10 cellular contexts compared by ENCODE assay signal in the genomic region with DNA sequence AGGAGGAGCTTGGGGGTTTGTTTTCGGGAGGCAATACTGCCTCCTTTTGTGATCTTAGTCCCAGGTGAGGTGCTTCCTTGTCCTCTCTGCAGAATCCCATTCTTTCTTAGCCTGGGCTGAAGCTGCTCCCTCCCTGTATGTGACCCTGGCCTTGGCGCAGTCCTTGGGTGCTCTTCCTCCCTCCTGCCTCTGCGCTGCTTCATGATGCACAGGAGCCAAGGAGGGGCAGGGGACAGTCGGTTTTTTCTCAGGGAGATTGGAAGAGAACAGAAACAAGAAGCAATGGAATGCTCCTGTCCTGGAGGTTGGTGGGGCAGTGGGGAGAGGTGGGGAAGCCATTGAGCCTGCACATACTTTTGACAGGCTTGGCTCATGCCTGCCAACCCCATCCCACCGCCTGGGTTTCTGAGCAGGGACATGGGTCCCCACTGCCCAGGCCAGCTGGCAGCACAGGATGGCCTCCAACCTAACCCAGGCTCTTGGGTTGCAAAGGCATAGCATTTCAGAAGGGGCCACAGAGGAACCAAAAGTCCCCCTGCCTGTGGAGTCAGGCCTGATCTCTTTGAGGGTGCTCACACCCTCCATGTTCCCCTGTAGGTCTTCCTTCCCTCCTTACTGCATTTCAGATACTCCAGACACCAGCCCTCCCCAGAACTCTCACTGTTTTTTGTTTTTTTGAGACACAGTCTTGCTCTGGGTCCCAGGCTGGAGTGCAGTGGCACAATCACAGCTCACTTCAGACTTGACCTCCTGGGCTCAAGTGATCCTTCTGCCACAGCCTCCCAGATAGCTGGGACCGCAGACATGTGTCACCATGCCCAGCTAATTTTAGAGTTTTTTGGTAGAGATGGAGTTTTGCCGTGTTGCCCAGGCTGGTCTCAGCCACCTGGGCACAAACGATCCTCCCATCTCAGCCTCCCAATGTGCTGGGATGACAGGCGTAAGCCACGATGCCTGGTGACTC. TPM values are rescaled to one million over a fixed set of nuclear protein-coding genes. Genes with fewer than 3 reads are reported as not detected.
A peak's percentile ranks its signal among the peaks of the same experiment; 100 is the strongest.
DNase-seq lines count a peak whose midpoint lies in the region; ATAC-seq and TF ChIP-seq lines count a peak whose summit lies in the region.
"Had no signal": no experiment of that assay in that cellular context is flagged by ENCODE, and none has a peak within 500 bp of the region (broad histone marks: within the 10 kb centered on the region; RNA-seq: fewer than 3 reads in every experiment).

No MANE protein-coding gene starts in this region.

- TF ChIP-seq POLR2A in adrenal gland (IDR thresholded peaks at IDR 0.05): peak in 1 of 2 donors; percentile 51
- TF ChIP-seq POLR2A in suprapubic skin (IDR thresholded peaks at IDR 0.05): no peak

- peaks cover 29% of the 10 kb centered on the region for H3F3A ChIP-seq in SK-N-SH (replicated peaks; ENCODE audit: insufficient read depth)

- TF ChIP-seq CTCF in SK-N-SH (IDR thresholded peaks at IDR 0.05) (no peak), adrenal gland (IDR thresholded peaks at IDR 0.05) (no peak), lower lobe of right lung (IDR thresholded peaks at IDR 0.05) (no peak), suprapubic skin (IDR thresholded peaks at IDR 0.05) (no peak), glutamatergic neuron (IDR thresholded peaks at IDR 0.05; ENCODE audit: partially characterized antibody, unreplicated experiment) (no peak)

- H3K4me1 Mint-ChIP-seq in glutamatergic neuron (ENCODE audit: low read depth, unreplicated experiment): peaks cover 4% of the 10 kb centered on the region

- no peaks in the 10 kb centered on the region for H3K36me3 Mint-ChIP-seq in glutamatergic neuron (ENCODE audit: unreplicated experiment)

- no peak overlapping the region for H3K27ac Mint-ChIP-seq in glutamatergic neuron (ENCODE audit: unreplicated experiment)

- H3K4me3 ChIP-seq in SK-N-SH (ENCODE audit: low read depth in 2 of 2, low read length in 1 of 2): no peak overlapping the region
- peak overlapping the region in 1 of 4 donors; percentile 5 for H3K4me3 ChIP-seq in adrenal gland
- H3K4me3 ChIP-seq in lower lobe of right lung: no peak overlapping the region
- H3K4me3 ChIP-seq in suprapubic skin: no peak overlapping the region

- peaks cover 5% of the 10 kb centered on the region for H3K27me3 Mint-ChIP-seq in glutamatergic neuron (ENCODE audit: unreplicated experiment)

- intact Hi-C loops in adrenal gland (cut with DNase I): no loop called here
- intact Hi-C loops in lower lobe of right lung (cut with DNase I): no loop called here

- H4K20me1 ChIP-seq in SK-N-SH (ENCODE audit: insufficient read depth): no peaks in the 10 kb centered on the region

- peak overlapping the region in 1 of 2 experiments; percentile 99; a peak in 2 of 4 replicates for H3K27ac ChIP-seq in SK-N-SH (ENCODE audit: low read depth in 2 of 2, low read length in 1 of 2)
- H3K27ac ChIP-seq in adrenal gland: peak overlapping the region; percentile 91 to 99 (median 99)
- H3K27ac ChIP-seq in lower lobe of right lung: peak overlapping the region; percentile 87
- H3K27ac ChIP-seq in suprapubic skin: peak overlapping the region; percentile 96

- no peak for TF ChIP-seq RAD21 in SK-N-SH (IDR thresholded peaks at IDR 0.05; ENCODE audit: low read length)

- peak overlapping the region; percentile 34; the same call in 1 of the 2 replicates for H3K4me2 ChIP-seq in SK-N-SH

- no peaks in the 10 kb centered on the region for H3K36me3 ChIP-seq in SK-N-SH (replicated peaks in 1 of 2; ENCODE audit: control insufficient read depth in 1 of 2, insufficient read depth in 2 of 2, low read length in 1 of 2)
- no peaks in the 10 kb centered on the region for H3K36me3 ChIP-seq in adrenal gland (replicated peaks in 1 of 2)
- H3K36me3 ChIP-seq in lower lobe of right lung: no peaks in the 10 kb centered on the region
- H3K36me3 ChIP-seq in suprapubic skin: no peaks in the 10 kb centered on the region

- ATAC-seq in SK-N-SH treated with all-trans-retinoic acid at 6 μM for 48 hours (no peak), lower lobe of right lung (no peak), HG02623 (IDR thresholded peaks at IDR 0.05; ENCODE audit: unreplicated experiment) (no peak)

- H3K9me3 ChIP-seq in SK-N-SH: no peaks in the 10 kb centered on the region
- H3K9me3 ChIP-seq in adrenal gland (replicated peaks in 1 of 3): no peaks in the 10 kb centered on the region
- no peaks in the 10 kb centered on the region for H3K9me3 ChIP-seq in lower lobe of right lung
- no peaks in the 10 kb centered on the region for H3K9me3 ChIP-seq in suprapubic skin

- H3K9me3 Mint-ChIP-seq in glutamatergic neuron (ENCODE audit: unreplicated experiment): peaks cover 4% of the 10 kb centered on the region
- H3K9me3 Mint-ChIP-seq: neural crest cell had no signal

- WGBS in SK-N-SH (ENCODE audit: low lambda C conversion rate): 84% methylated on average over 10 of the region's 10 CpGs
- WGBS in adrenal gland, 4 donors: 60 to 73% (median 69%) methylated on average over 9 to 10 of the region's 10 CpGs
- WGBS in suprapubic skin: 83% methylated on average over 10 of the region's 10 CpGs

- no peaks in the 10 kb centered on the region for H3K27me3 ChIP-seq in SK-N-SH (ENCODE audit: insufficient read depth)
- no peaks in the 10 kb centered on the region for H3K27me3 ChIP-seq in adrenal gland
- no peaks in the 10 kb centered on the region for H3K27me3 ChIP-seq in lower lobe of right lung (ENCODE audit: low read depth)
- H3K27me3 ChIP-seq in suprapubic skin: no peaks in the 10 kb centered on the region

- no peak for TF ChIP-seq EP300 in SK-N-SH (IDR thresholded peaks at IDR 0.05; ENCODE audit: borderline replicate concordance in 1 of 2, low read depth in 1 of 2, low read length in 1 of 2)
- no peak for TF ChIP-seq EP300 in suprapubic skin (IDR thresholded peaks at IDR 0.05)

- H3K4me1 ChIP-seq in SK-N-SH (ENCODE audit: control insufficient read depth in 1 of 2, insufficient read depth in 2 of 2, low read depth in 1 of 2, low read length in 1 of 2): peaks cover 11 to 48% of the 10 kb centered on the region in 2 experiments; a peak in 3 of 4 replicates
- peaks cover 66 to 79% of the 10 kb centered on the region in 2 donors for H3K4me1 ChIP-seq in adrenal gland (replicated peaks in 1 of 2)
- peaks cover 82% of the 10 kb centered on the region for H3K4me1 ChIP-seq in lower lobe of right lung
- peaks cover 81% of the 10 kb centered on the region for H3K4me1 ChIP-seq in suprapubic skin

- CTCF ChIA-PET in SK-N-SH (lab: Yijun Ruan, JAX): interaction anchor here (1.2 to 3.4 kb wide), 2 partner anchors 16 to 58 kb away, joined by 3 to 10 read pairs; partner anchors contain the start of gene IL6R

- DNase-seq in SK-N-SH (no peak), adrenal gland (peak in 5 of 7 donors; percentile 42 to 70 (median 61)), lower lobe of right lung (peak; percentile 44), suprapubic skin (ENCODE audit: low spot score in 2 of 2) (no peak), glutamatergic neuron (no peak), NCI-H187 treated with DMSO at 0.1 percent for 48 hours (lab: John Stamatoyannopoulos, UW) (no peak)
- DNase-seq: NCI-H1048 had no signal

- H3K4me3 Mint-ChIP-seq in glutamatergic neuron (ENCODE audit: unreplicated experiment): no peak overlapping the region
- H3K4me3 Mint-ChIP-seq: neural crest cell had no signal

- no peaks in the 10 kb centered on the region; the same call in 1 of the 2 replicates for H3K79me2 ChIP-seq in SK-N-SH (ENCODE audit: insufficient read depth)

- H2AFZ ChIP-seq in SK-N-SH (ENCODE audit: low read depth): no peak overlapping the region; the same call in 1 of the 2 replicates

- peak overlapping the region; percentile 27; the same call in 1 of the 2 replicates for H3K9ac ChIP-seq in SK-N-SH

- no peaks in the 10 kb centered on the region for H3K9me2 ChIP-seq in SK-N-SH

- POLR2A ChIA-PET in SK-N-SH (lab: Yijun Ruan, JAX): no interaction called here

TF ChIP-seq in SK-N-SH, 30 proteins besides CTCF, POLR2A, EP300 and RAD21 (continues in another document):
- TF ChIP-seq, protein P1, sequence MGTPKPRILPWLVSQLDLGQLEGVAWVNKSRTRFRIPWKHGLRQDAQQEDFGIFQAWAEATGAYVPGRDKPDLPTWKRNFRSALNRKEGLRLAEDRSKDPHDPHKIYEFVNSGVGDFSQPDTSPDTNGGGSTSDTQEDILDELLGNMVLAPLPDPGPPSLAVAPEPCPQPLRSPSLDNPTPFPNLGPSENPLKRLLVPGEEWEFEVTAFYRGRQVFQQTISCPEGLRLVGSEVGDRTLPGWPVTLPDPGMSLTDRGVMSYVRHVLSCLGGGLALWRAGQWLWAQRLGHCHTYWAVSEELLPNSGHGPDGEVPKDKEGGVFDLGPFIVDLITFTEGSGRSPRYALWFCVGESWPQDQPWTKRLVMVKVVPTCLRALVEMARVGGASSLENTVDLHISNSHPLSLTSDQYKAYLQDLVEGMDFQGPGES (IDR thresholded peaks at IDR 0.05; ENCODE audit: low read depth, low read length): no peak
- no peak for TF ChIP-seq SMC3 (IDR thresholded peaks at IDR 0.05; ENCODE audit: low read depth, low read length)
- no peak for TF ChIP-seq YY1 (IDR thresholded peaks at IDR 0.05; ENCODE audit: low read depth)
- no peak for TF ChIP-seq EZH2phosphoT487 (IDR thresholded peaks at IDR 0.05; ENCODE audit: borderline replicate concordance, low read depth)

TF ChIP-seq in SK-N-SH treated with all-trans-retinoic acid at 6 μM for 48 hours, 23 proteins besides CTCF, POLR2A, EP300 and RAD21 (continues in another document):
- TF ChIP-seq SNAI2 (CRISPR knock-in tag; IDR thresholded peaks at IDR 0.05) (no peak), RARB (CRISPR knock-in tag; IDR thresholded peaks at IDR 0.05) (no peak), ZNF70 (CRISPR knock-in tag; IDR thresholded peaks at IDR 0.05) (no peak), GLIS3 (CRISPR knock-in tag; IDR thresholded peaks at IDR 0.05) (no peak), BACH2 (CRISPR knock-in tag; IDR thresholded peaks at IDR 0.05; ENCODE audit: borderline replicate concordance) (no peak), TCF4 (CRISPR knock-in tag; IDR thresholded peaks at IDR 0.05; ENCODE audit: borderline replicate concordance) (no peak), OSR1 (CRISPR knock-in tag; IDR thresholded peaks at IDR 0.05) (no peak)

RNA-seq across cellular contexts. Expression of gene IL6R, which starts 16.1 kb away (rescaled TPM):
- 1.4 and 2.8 TPM in 2 replicates for polyA plus RNA-seq in SK-N-SH (2012; rRNA removed)
- 0.97 and 1.5 TPM in 2 replicates for polyA plus RNA-seq in SK-N-SH (2012; cell fraction: cytosol; rRNA removed)
- polyA plus RNA-seq in SK-N-SH (2012; cell fraction: nucleus; rRNA removed): 1.8 and 3.7 TPM in 2 replicates
- 10 to 100 TPM; 10.8 to 43.0 (median 25.1) TPM for total RNA-seq in adrenal gland
- 1 to 10 TPM; 4.4 to 5.4 (median 5.3) TPM for polyA plus RNA-seq in adrenal gland
- 48.5 TPM for total RNA-seq in lower lobe of right lung
- total RNA-seq in suprapubic skin: 10 to 100 TPM; 16.1 to 22.9 (median 20.8) TPM
- total RNA-seq in glutamatergic neuron (ENCODE audit: unreplicated experiment): 1.6 TPM

Comparison
In these comparisons a context has a peak if more than half of its experiments do, and no peak if none do; other contexts are left out.
1. DNase-seq: peak in adrenal gland (5 of 7) and lower lobe of right lung (single experiment); none in SK-N-SH (single experiment), suprapubic skin (0 of 2), glutamatergic neuron (single experiment) and NCI-H187 treated with DMSO at 0.1 percent for 48 hours (single experiment).